Comparison of ENCODE assay signal across 1 cellular context in the genomic region with DNA sequence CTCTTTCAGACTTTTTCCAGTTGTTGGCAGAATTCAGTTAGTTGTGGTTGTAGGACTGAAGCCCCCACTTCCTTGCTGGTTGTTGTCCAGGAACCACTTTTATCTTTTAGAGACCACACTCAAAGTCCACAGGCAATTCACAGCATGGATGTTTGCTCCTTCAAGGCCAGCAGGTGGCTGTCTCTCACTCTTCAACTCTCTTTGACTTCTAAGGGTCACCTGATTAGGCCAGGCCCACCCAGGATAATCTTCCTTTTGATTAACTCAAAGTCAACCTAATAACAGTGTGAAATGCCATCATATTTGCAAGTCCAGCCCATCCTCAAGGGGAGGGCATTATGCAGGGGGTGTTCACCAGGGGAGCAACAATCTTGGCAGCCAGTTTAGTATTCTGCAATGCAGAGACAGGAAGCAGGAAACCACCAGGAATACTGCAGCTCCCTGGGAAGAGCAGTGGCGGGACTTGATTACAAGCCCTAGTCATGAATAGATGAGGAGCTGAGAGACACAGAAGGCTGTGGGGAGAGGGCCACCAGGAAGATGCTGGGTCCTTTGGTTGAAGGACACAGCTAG.
TF ChIP-seq lines count a peak whose summit lies in the region.

No MANE protein-coding gene starts in this region.

TF ChIP-seq in K562, 482 proteins besides CTCF, POLR2A, EP300 and RAD21 (continued from another document and continues in another):
- TF ChIP-seq, protein P1, sequence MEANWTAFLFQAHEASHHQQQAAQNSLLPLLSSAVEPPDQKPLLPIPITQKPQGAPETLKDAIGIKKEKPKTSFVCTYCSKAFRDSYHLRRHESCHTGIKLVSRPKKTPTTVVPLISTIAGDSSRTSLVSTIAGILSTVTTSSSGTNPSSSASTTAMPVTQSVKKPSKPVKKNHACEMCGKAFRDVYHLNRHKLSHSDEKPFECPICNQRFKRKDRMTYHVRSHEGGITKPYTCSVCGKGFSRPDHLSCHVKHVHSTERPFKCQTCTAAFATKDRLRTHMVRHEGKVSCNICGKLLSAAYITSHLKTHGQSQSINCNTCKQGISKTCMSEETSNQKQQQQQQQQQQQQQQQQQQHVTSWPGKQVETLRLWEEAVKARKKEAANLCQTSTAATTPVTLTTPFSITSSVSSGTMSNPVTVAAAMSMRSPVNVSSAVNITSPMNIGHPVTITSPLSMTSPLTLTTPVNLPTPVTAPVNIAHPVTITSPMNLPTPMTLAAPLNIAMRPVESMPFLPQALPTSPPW (CRISPR knock-in tag; IDR thresholded peaks at IDR 0.05): no peak
- TF ChIP-seq, protein P2, sequence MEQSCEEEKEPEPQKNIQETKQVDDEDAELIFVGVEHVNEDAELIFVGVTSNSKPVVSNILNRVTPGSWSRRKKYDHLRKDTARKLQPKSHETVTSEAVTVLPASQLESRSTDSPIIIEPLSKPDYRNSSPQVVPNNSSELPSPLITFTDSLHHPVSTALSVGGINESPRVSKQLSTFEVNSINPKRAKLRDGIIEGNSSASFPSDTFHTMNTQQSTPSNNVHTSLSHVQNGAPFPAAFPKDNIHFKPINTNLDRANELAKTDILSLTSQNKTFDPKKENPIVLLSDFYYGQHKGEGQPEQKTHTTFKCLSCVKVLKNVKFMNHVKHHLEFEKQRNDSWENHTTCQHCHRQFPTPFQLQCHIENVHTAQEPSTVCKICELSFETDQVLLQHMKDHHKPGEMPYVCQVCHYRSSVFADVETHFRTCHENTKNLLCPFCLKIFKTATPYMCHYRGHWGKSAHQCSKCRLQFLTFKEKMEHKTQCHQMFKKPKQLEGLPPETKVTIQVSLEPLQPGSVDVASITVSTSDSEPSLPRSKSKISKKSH (CRISPR knock-in tag; IDR thresholded peaks at IDR 0.05): no peak
- no peak for TF ChIP-seq HNRNPH1 (optimal IDR thresholded peaks at IDR 0.05; ENCODE audit: low read depth, low read length)
- TF ChIP-seq EZH2 (IDR thresholded peaks at IDR 0.05; ENCODE audit: borderline replicate concordance, low read depth, low read length): 0 out of 2 replicates have a peak, but pooled peaks have one; percentile 82
- peak in 1 of 2 experiments; percentile 94; a peak in 2 of 3 replicates for TF ChIP-seq CBX3 (IDR thresholded peaks at IDR 0.05; ENCODE audit: borderline replicate concordance in 1 of 2, low read length in 2 of 2)
- TF ChIP-seq, protein P3, sequence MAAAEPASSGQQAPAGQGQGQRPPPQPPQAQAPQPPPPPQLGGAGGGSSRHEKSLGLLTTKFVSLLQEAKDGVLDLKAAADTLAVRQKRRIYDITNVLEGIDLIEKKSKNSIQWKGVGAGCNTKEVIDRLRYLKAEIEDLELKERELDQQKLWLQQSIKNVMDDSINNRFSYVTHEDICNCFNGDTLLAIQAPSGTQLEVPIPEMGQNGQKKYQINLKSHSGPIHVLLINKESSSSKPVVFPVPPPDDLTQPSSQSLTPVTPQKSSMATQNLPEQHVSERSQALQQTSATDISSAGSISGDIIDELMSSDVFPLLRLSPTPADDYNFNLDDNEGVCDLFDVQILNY (CRISPR knock-in tag; IDR thresholded peaks at IDR 0.05): 0 out of 2 replicates have a peak, but pooled peaks have one; percentile 84
- no peak for TF ChIP-seq ZNF584 (CRISPR knock-in tag; IDR thresholded peaks at IDR 0.05; ENCODE audit: low read depth)
- TF ChIP-seq NR2C2 (CRISPR knock-in tag; IDR thresholded peaks at IDR 0.05): 0 out of 2 replicates have a peak, but pooled peaks have one; percentile 41
- no peak for TF ChIP-seq NR2C2 (tag; IDR thresholded peaks at IDR 0.05)
- TF ChIP-seq NFIX (CRISPR knock-in tag; IDR thresholded peaks at IDR 0.05; ENCODE audit: low read depth): no peak
- peak; percentile 20; the same call in 1 of the 2 replicates for TF ChIP-seq GABPB1 (CRISPR knock-in tag; IDR thresholded peaks at IDR 0.05)
- peak; percentile 37; the same call in 1 of the 2 replicates for TF ChIP-seq ZNF384 (IDR thresholded peaks at IDR 0.05; ENCODE audit: low read depth, low read length)
- TF ChIP-seq, protein P4, sequence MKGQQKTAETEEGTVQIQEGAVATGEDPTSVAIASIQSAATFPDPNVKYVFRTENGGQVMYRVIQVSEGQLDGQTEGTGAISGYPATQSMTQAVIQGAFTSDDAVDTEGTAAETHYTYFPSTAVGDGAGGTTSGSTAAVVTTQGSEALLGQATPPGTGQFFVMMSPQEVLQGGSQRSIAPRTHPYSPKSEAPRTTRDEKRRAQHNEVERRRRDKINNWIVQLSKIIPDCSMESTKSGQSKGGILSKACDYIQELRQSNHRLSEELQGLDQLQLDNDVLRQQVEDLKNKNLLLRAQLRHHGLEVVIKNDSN (CRISPR knock-in tag; IDR thresholded peaks at IDR 0.05): peak; percentile 58
- no peak for TF ChIP-seq ZNF444 (CRISPR knock-in tag; IDR thresholded peaks at IDR 0.05)
- TF ChIP-seq, protein P5, sequence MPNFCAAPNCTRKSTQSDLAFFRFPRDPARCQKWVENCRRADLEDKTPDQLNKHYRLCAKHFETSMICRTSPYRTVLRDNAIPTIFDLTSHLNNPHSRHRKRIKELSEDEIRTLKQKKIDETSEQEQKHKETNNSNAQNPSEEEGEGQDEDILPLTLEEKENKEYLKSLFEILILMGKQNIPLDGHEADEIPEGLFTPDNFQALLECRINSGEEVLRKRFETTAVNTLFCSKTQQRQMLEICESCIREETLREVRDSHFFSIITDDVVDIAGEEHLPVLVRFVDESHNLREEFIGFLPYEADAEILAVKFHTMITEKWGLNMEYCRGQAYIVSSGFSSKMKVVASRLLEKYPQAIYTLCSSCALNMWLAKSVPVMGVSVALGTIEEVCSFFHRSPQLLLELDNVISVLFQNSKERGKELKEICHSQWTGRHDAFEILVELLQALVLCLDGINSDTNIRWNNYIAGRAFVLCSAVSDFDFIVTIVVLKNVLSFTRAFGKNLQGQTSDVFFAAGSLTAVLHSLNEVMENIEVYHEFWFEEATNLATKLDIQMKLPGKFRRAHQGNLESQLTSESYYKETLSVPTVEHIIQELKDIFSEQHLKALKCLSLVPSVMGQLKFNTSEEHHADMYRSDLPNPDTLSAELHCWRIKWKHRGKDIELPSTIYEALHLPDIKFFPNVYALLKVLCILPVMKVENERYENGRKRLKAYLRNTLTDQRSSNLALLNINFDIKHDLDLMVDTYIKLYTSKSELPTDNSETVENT (CRISPR knock-in tag; IDR thresholded peaks at IDR 0.05): no peak
- TF ChIP-seq RCOR1 (IDR thresholded peaks at IDR 0.05; ENCODE audit: borderline replicate concordance in 1 of 2, low read depth in 2 of 2, low read length in 2 of 2): peak in 1 of 2 experiments; percentile 93; a peak in 2 of 4 replicates
- TF ChIP-seq CHD4 (IDR thresholded peaks at IDR 0.05; ENCODE audit: insufficient read depth, insufficient replicate concordance, low read depth, low read length, poor library complexity, severe bottlenecking): peak; percentile 63
- TF ChIP-seq KLF6 (CRISPR knock-in tag; IDR thresholded peaks at IDR 0.05; ENCODE audit: borderline replicate concordance): no peak
- TF ChIP-seq RBM39 (optimal IDR thresholded peaks at IDR 0.05; ENCODE audit: low read depth, low read length): peak; percentile 73
- TF ChIP-seq RBM25 (IDR thresholded peaks at IDR 0.05; ENCODE audit: low read depth, low read length, severe bottlenecking): peak; percentile 99
- TF ChIP-seq ARID2 (IDR thresholded peaks at IDR 0.05): no peak
- TF ChIP-seq HNRNPL (IDR thresholded peaks at IDR 0.05; ENCODE audit: low read depth, low read length): no peak
- TF ChIP-seq, protein P6, sequence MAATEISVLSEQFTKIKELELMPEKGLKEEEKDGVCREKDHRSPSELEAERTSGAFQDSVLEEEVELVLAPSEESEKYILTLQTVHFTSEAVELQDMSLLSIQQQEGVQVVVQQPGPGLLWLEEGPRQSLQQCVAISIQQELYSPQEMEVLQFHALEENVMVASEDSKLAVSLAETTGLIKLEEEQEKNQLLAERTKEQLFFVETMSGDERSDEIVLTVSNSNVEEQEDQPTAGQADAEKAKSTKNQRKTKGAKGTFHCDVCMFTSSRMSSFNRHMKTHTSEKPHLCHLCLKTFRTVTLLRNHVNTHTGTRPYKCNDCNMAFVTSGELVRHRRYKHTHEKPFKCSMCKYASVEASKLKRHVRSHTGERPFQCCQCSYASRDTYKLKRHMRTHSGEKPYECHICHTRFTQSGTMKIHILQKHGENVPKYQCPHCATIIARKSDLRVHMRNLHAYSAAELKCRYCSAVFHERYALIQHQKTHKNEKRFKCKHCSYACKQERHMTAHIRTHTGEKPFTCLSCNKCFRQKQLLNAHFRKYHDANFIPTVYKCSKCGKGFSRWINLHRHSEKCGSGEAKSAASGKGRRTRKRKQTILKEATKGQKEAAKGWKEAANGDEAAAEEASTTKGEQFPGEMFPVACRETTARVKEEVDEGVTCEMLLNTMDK (IDR thresholded peaks at IDR 0.05; ENCODE audit: borderline replicate concordance, insufficient read depth, low read depth, low read length, poor library complexity, severe bottlenecking): peak; percentile 49
- TF ChIP-seq, protein P7, sequence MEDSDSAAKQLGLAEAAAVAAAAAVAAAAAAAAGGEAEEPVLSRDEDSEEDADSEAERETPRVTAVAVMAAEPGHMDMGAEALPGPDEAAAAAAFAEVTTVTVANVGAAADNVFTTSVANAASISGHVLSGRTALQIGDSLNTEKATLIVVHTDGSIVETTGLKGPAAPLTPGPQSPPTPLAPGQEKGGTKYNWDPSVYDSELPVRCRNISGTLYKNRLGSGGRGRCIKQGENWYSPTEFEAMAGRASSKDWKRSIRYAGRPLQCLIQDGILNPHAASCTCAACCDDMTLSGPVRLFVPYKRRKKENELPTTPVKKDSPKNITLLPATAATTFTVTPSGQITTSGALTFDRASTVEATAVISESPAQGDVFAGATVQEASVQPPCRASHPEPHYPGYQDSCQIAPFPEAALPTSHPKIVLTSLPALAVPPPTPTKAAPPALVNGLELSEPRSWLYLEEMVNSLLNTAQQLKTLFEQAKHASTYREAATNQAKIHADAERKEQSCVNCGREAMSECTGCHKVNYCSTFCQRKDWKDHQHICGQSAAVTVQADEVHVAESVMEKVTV (CRISPR knock-in tag; IDR thresholded peaks at IDR 0.05): peak; percentile 23; the same call in 1 of the 2 replicates
- TF ChIP-seq, protein P8, sequence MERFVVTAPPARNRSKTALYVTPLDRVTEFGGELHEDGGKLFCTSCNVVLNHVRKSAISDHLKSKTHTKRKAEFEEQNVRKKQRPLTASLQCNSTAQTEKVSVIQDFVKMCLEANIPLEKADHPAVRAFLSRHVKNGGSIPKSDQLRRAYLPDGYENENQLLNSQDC (CRISPR knock-in tag; IDR thresholded peaks at IDR 0.05): peak; percentile 16; the same call in 1 of the 2 replicates
- 0 out of 2 replicates have a peak, but pooled peaks have one; percentile 2 for TF ChIP-seq CBFA2T2 (conservative IDR thresholded peaks at IDR 0.05)
- peak; percentile 74; the same call in 1 of the 2 replicates for TF ChIP-seq KLF1 (tag; IDR thresholded peaks at IDR 0.05)
- TF ChIP-seq TEAD2 (tag; IDR thresholded peaks at IDR 0.05): peak; percentile 53; the same call in 1 of the 2 replicates
- TF ChIP-seq RBM34 (IDR thresholded peaks at IDR 0.05; ENCODE audit: borderline replicate concordance, insufficient read depth, low read length): no peak
- no peak for TF ChIP-seq ZNF785 (CRISPR knock-in tag; IDR thresholded peaks at IDR 0.05)
- no peak for TF ChIP-seq GTF2A2 (tag; IDR thresholded peaks at IDR 0.05)
- peak; percentile 53; the same call in 1 of the 2 replicates for TF ChIP-seq HNRNPUL1 (IDR thresholded peaks at IDR 0.05; ENCODE audit: low read length)
- TF ChIP-seq, protein P9, sequence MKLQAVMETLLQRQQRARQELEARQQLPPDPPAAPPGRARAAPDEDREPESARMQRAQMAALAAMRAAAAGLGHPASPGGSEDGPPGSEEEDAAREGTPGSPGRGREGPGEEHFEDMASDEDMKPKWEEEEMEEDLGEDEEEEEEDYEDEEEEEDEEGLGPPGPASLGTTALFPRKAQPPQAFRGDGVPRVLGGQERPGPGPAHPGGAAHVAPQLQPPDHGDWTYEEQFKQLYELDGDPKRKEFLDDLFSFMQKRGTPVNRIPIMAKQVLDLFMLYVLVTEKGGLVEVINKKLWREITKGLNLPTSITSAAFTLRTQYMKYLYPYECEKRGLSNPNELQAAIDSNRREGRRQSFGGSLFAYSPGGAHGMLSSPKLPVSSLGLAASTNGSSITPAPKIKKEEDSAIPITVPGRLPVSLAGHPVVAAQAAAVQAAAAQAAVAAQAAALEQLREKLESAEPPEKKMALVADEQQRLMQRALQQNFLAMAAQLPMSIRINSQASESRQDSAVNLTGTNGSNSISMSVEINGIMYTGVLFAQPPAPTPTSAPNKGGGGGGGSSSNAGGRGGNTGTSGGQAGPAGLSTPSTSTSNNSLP (IDR thresholded peaks at IDR 0.05; ENCODE audit: borderline replicate concordance, low read depth, low read length): peak; percentile 67; the same call in 1 of the 2 replicates
- TF ChIP-seq, protein P10, sequence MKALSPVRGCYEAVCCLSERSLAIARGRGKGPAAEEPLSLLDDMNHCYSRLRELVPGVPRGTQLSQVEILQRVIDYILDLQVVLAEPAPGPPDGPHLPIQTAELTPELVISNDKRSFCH (CRISPR knock-in tag; IDR thresholded peaks at IDR 0.05): no peak
- TF ChIP-seq, protein P10 (tag; IDR thresholded peaks at IDR 0.05): peak; percentile 33
- TF ChIP-seq, protein P11, sequence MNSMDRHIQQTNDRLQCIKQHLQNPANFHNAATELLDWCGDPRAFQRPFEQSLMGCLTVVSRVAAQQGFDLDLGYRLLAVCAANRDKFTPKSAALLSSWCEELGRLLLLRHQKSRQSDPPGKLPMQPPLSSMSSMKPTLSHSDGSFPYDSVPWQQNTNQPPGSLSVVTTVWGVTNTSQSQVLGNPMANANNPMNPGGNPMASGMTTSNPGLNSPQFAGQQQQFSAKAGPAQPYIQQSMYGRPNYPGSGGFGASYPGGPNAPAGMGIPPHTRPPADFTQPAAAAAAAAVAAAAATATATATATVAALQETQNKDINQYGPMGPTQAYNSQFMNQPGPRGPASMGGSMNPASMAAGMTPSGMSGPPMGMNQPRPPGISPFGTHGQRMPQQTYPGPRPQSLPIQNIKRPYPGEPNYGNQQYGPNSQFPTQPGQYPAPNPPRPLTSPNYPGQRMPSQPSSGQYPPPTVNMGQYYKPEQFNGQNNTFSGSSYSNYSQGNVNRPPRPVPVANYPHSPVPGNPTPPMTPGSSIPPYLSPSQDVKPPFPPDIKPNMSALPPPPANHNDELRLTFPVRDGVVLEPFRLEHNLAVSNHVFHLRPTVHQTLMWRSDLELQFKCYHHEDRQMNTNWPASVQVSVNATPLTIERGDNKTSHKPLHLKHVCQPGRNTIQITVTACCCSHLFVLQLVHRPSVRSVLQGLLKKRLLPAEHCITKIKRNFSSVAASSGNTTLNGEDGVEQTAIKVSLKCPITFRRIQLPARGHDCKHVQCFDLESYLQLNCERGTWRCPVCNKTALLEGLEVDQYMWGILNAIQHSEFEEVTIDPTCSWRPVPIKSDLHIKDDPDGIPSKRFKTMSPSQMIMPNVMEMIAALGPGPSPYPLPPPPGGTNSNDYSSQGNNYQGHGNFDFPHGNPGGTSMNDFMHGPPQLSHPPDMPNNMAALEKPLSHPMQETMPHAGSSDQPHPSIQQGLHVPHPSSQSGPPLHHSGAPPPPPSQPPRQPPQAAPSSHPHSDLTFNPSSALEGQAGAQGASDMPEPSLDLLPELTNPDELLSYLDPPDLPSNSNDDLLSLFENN (IDR thresholded peaks at IDR 0.05; ENCODE audit: low read depth in 2 of 2, low read length in 2 of 2): peak in 1 of 2 experiments; percentile 25; a peak in 1 of 4 replicates
- peak; percentile 73 to 84; a peak in 3 of 4 replicates for TF ChIP-seq KDM1A (IDR thresholded peaks at IDR 0.05)
- peak; percentile 36; the same call in 1 of the 2 replicates for TF ChIP-seq DMBX1 (CRISPR knock-in tag; IDR thresholded peaks at IDR 0.05; ENCODE audit: borderline replicate concordance)
- no peak for TF ChIP-seq NR2C1 (IDR thresholded peaks at IDR 0.05)
- TF ChIP-seq NR2C1 (tag; IDR thresholded peaks at IDR 0.05): no peak
- TF ChIP-seq PHF8 (IDR thresholded peaks at IDR 0.05; ENCODE audit: borderline replicate concordance, low read length): no peak
- peak; percentile 48 for TF ChIP-seq TBP (optimal IDR thresholded peaks at IDR 0.05; ENCODE audit: low read depth, low read length)
- no peak for TF ChIP-seq ESRRA (IDR thresholded peaks at IDR 0.05; ENCODE audit: borderline replicate concordance, low read depth)
